In the genomic region with DNA sequence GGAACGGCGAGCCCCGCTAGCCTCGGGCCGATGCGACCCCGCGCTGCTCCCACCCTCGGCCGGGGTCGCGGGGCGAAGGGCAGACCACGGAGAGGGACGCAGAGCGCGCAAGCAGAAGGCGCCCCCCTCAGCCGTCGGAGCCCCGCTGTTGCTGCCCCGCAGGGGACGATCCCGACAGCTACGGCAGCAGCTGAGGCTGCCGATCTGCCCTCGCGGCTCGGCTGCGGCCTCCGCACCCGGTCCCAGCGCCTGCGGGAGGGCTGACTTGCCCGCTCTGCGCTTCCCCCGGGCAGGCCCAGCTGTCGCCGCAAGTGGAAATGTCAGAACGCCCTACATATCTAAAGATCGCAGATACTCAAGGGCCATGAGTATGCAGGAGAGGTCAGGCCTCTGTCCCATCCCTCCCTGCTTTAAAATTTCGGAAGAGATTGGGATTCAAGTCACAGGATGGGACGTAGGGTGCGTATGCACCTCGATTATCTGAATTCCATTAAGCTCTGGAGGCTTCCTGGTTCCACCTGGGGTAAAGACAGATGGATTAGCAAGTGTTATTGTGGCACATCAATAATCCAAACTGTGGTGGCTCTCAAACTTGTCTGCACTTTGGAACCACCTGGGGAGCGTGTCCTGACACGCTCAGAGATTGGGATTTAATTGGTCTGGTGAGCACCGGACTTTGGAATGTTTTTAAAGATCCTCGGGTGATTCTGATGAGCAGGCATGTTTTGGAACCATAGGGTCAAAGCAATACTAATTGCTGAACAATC, we compare ENCODE assay signal across 1 cellular context.
TF ChIP-seq lines count a peak whose summit lies in the region.

TSS of gene CRPPA (minus strand) at position 206 of the 767 bp plus-strand sequence. CDS start 216 bp downstream, outside the sequence.

TF ChIP-seq in HepG2, 621 proteins besides CTCF, POLR2A, EP300 and RAD21 (continued from another document and continues in another):
- TF ChIP-seq CHCHD3 (CRISPR knock-in tag; IDR thresholded peaks at IDR 0.05) (peak; percentile 65; the same call in 1 of the 2 replicates), ZNF441 (CRISPR knock-in tag; IDR thresholded peaks at IDR 0.05; ENCODE audit: borderline replicate concordance) (no peak), ZNF7 (CRISPR knock-in tag; IDR thresholded peaks at IDR 0.05) (no peak), NFE2L1 (CRISPR knock-in tag; IDR thresholded peaks at IDR 0.05; ENCODE audit: borderline replicate concordance) (no peak), FOXO1 (CRISPR knock-in tag; IDR thresholded peaks at IDR 0.05) (no peak), MAFF (IDR thresholded peaks at IDR 0.05; ENCODE audit: low read depth, low read length) (peak; percentile 71), IKZF4 (CRISPR knock-in tag; IDR thresholded peaks at IDR 0.05; ENCODE audit: borderline replicate concordance, low read depth, not compliant biosample characterization) (no peak), ZNF749 (CRISPR knock-in tag; IDR thresholded peaks at IDR 0.05; ENCODE audit: borderline replicate concordance) (0 out of 2 replicates have a peak, but pooled peaks have one; percentile 32), ZNF776 (CRISPR knock-in tag; IDR thresholded peaks at IDR 0.05) (peak; percentile 88; the same call in 1 of the 2 replicates), RFXAP (CRISPR knock-in tag; IDR thresholded peaks at IDR 0.05; ENCODE audit: borderline replicate concordance) (peak; percentile 72; the same call in 1 of the 2 replicates), CCDC6 (CRISPR knock-in tag; IDR thresholded peaks at IDR 0.05) (no peak), KDM2A (CRISPR knock-in tag; IDR thresholded peaks at IDR 0.05; ENCODE audit: borderline replicate concordance, low read depth) (peak; percentile 52; the same call in 1 of the 2 replicates), TAF1 (CRISPR knock-in tag; IDR thresholded peaks at IDR 0.05) (peak; percentile 34), HNRNPH1 (optimal IDR thresholded peaks at IDR 0.05; ENCODE audit: low read depth, low read length) (no peak), HMGA1 (CRISPR knock-in tag; conservative IDR thresholded peaks at IDR 0.05) (no peak), ASH2L (IDR thresholded peaks at IDR 0.05; ENCODE audit: insufficient read length, low read depth, low read length) (no peak), ZKSCAN8 (CRISPR knock-in tag; IDR thresholded peaks at IDR 0.05; ENCODE audit: borderline replicate concordance) (no peak), ATM (IDR thresholded peaks at IDR 0.05; ENCODE audit: borderline replicate concordance) (no peak), ZFP36L2 (CRISPR knock-in tag; IDR thresholded peaks at IDR 0.05) (no peak), SSRP1 (CRISPR knock-in tag; IDR thresholded peaks at IDR 0.05) (no peak), ZNF567 (CRISPR knock-in tag; IDR thresholded peaks at IDR 0.05; ENCODE audit: borderline replicate concordance) (no peak), STAT5B (CRISPR knock-in tag; IDR thresholded peaks at IDR 0.05) (no peak), KLF11 (CRISPR knock-in tag; IDR thresholded peaks at IDR 0.05) (no peak), ZNF296 (CRISPR knock-in tag; conservative IDR thresholded peaks at IDR 0.05) (no peak), NR2C2 (CRISPR knock-in tag; IDR thresholded peaks at IDR 0.05; ENCODE audit: borderline replicate concordance) (0 out of 2 replicates have a peak, but pooled peaks have one; percentile 1), RARA (CRISPR knock-in tag; IDR thresholded peaks at IDR 0.05) (0 out of 2 replicates have a peak, but pooled peaks have one; percentile 5), ZBTB20 (CRISPR knock-in tag; IDR thresholded peaks at IDR 0.05; ENCODE audit: borderline replicate concordance, low read depth) (no peak), NKX3-1 (CRISPR knock-in tag; IDR thresholded peaks at IDR 0.05) (0 out of 2 replicates have a peak, but pooled peaks have one; percentile 55), MEIS2 (CRISPR knock-in tag; IDR thresholded peaks at IDR 0.05) (peak; percentile 66; the same call in 1 of the 2 replicates), MBD4 (IDR thresholded peaks at IDR 0.05; ENCODE audit: borderline replicate concordance, low read length) (no peak), ATF7-NPFF (CRISPR knock-in tag; IDR thresholded peaks at IDR 0.05; ENCODE audit: low read depth) (peak; percentile 59; the same call in 1 of the 2 replicates), SNAPC5 (CRISPR knock-in tag; IDR thresholded peaks at IDR 0.05; ENCODE audit: borderline replicate concordance) (0 out of 2 replicates have a peak, but pooled peaks have one; percentile 32), ZNF607 (CRISPR knock-in tag; IDR thresholded peaks at IDR 0.05; ENCODE audit: borderline replicate concordance) (no peak), ZNF460 (CRISPR knock-in tag; IDR thresholded peaks at IDR 0.05; ENCODE audit: borderline replicate concordance) (no peak), ZNF800 (CRISPR knock-in tag; IDR thresholded peaks at IDR 0.05) (peak; percentile 39; the same call in 1 of the 2 replicates), ONECUT2 (CRISPR knock-in tag; IDR thresholded peaks at IDR 0.05) (peak; percentile 33; the same call in 1 of the 2 replicates), ZNF124 (CRISPR knock-in tag; IDR thresholded peaks at IDR 0.05) (no peak), KAT7 (CRISPR knock-in tag; IDR thresholded peaks at IDR 0.05; ENCODE audit: borderline replicate concordance) (0 out of 2 replicates have a peak, but pooled peaks have one; percentile 31), POLR2AphosphoS2 (IDR thresholded peaks at IDR 0.05; ENCODE audit: low read depth, low read length) (no peak), EED (CRISPR knock-in tag; IDR thresholded peaks at IDR 0.05) (peak; percentile 6; the same call in 1 of the 2 replicates), ZNF20 (CRISPR knock-in tag; IDR thresholded peaks at IDR 0.05) (no peak), ZNF253 (CRISPR knock-in tag; IDR thresholded peaks at IDR 0.05; ENCODE audit: borderline replicate concordance) (no peak), CBX2 (IDR thresholded peaks at IDR 0.05; ENCODE audit: low read depth, low read length) (no peak), CBX2 (CRISPR knock-in tag; IDR thresholded peaks at IDR 0.05; ENCODE audit: low read depth) (no peak), REL (CRISPR knock-in tag; conservative IDR thresholded peaks at IDR 0.05) (no peak), AGO2 (optimal IDR thresholded peaks at IDR 0.05; ENCODE audit: low read depth, low read length) (peak; percentile 55), HES4 (CRISPR knock-in tag; IDR thresholded peaks at IDR 0.05; ENCODE audit: borderline replicate concordance) (peak; percentile 67; the same call in 1 of the 2 replicates), ZNF850 (CRISPR knock-in tag; conservative IDR thresholded peaks at IDR 0.05) (no peak; the same call in 1 of the 2 replicates), ZFP82 (CRISPR knock-in tag; IDR thresholded peaks at IDR 0.05; ENCODE audit: borderline replicate concordance) (peak; percentile 70; the same call in 1 of the 2 replicates), SOX13 (IDR thresholded peaks at IDR 0.05) (no peak), SOX13 (CRISPR knock-in tag; conservative IDR thresholded peaks at IDR 0.05 in 1 of 2, IDR thresholded peaks at IDR 0.05 in 1 of 2) (no peak; a peak in 1 of 4 replicates), ZNF644 (CRISPR knock-in tag; IDR thresholded peaks at IDR 0.05; ENCODE audit: low read depth) (no peak), ZNF766 (CRISPR knock-in tag; IDR thresholded peaks at IDR 0.05; ENCODE audit: borderline replicate concordance) (0 out of 2 replicates have a peak, but pooled peaks have one; percentile 39), ZNF232 (CRISPR knock-in tag; IDR thresholded peaks at IDR 0.05; ENCODE audit: borderline replicate concordance) (0 out of 2 replicates have a peak, but pooled peaks have one; percentile 31), ZNF724P (CRISPR knock-in tag; IDR thresholded peaks at IDR 0.05; ENCODE audit: borderline replicate concordance) (no peak; the same call in 1 of the 2 replicates), THRA (CRISPR knock-in tag; IDR thresholded peaks at IDR 0.05; ENCODE audit: borderline replicate concordance) (0 out of 2 replicates have a peak, but pooled peaks have one; percentile 3), BRF2 (CRISPR knock-in tag; IDR thresholded peaks at IDR 0.05) (peak; percentile 62; the same call in 1 of the 2 replicates), ZFYVE20 (CRISPR knock-in tag; IDR thresholded peaks at IDR 0.05; ENCODE audit: borderline replicate concordance, low read depth) (0 out of 2 replicates have a peak, but pooled peaks have one; percentile 21), ZNF446 (CRISPR knock-in tag; IDR thresholded peaks at IDR 0.05) (peak; percentile 76; the same call in 1 of the 2 replicates), RFX1 (IDR thresholded peaks at IDR 0.05) (no peak)
- TF ChIP-seq, protein P1, sequence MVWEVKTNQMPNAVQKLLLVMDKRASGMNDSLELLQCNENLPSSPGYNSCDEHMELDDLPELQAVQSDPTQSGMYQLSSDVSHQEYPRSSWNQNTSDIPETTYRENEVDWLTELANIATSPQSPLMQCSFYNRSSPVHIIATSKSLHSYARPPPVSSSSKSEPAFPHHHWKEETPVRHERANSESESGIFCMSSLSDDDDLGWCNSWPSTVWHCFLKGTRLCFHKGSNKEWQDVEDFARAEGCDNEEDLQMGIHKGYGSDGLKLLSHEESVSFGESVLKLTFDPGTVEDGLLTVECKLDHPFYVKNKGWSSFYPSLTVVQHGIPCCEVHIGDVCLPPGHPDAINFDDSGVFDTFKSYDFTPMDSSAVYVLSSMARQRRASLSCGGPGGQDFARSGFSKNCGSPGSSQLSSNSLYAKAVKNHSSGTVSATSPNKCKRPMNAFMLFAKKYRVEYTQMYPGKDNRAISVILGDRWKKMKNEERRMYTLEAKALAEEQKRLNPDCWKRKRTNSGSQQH (CRISPR knock-in tag; IDR thresholded peaks at IDR 0.05; ENCODE audit: low read depth) = no peak
- TF ChIP-seq, protein P2, sequence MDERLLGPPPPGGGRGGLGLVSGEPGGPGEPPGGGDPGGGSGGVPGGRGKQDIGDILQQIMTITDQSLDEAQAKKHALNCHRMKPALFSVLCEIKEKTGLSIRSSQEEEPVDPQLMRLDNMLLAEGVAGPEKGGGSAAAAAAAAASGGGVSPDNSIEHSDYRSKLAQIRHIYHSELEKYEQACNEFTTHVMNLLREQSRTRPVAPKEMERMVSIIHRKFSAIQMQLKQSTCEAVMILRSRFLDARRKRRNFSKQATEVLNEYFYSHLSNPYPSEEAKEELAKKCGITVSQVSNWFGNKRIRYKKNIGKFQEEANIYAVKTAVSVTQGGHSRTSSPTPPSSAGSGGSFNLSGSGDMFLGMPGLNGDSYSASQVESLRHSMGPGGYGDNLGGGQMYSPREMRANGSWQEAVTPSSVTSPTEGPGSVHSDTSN (CRISPR knock-in tag; IDR thresholded peaks at IDR 0.05) = no peak
- TF ChIP-seq, protein P3, sequence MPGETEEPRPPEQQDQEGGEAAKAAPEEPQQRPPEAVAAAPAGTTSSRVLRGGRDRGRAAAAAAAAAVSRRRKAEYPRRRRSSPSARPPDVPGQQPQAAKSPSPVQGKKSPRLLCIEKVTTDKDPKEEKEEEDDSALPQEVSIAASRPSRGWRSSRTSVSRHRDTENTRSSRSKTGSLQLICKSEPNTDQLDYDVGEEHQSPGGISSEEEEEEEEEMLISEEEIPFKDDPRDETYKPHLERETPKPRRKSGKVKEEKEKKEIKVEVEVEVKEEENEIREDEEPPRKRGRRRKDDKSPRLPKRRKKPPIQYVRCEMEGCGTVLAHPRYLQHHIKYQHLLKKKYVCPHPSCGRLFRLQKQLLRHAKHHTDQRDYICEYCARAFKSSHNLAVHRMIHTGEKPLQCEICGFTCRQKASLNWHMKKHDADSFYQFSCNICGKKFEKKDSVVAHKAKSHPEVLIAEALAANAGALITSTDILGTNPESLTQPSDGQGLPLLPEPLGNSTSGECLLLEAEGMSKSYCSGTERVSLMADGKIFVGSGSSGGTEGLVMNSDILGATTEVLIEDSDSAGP (CRISPR knock-in tag; IDR thresholded peaks at IDR 0.05; ENCODE audit: borderline replicate concordance) = peak; percentile 11; the same call in 1 of the 2 replicates
- TF ChIP-seq, protein P4, sequence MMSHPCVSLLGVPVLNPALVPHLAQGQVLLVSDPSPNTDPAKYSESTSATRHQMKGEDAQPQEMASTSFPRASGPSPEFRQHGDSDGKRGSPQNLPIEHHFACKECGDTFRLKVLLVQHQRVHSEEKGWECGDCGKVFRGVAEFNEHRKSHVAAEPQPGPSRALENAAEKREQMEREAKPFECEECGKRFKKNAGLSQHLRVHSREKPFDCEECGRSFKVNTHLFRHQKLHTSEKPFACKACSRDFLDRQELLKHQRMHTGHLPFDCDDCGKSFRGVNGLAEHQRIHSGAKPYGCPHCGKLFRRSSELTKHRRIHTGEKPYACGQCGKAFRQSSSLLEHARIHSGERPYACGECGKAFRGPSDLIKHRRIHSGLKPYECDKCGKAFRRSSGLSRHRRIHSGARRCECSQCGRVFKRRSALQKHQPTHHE (CRISPR knock-in tag; IDR thresholded peaks at IDR 0.05; ENCODE audit: borderline replicate concordance) = 0 out of 2 replicates have a peak, but pooled peaks have one; percentile 46
